ENCODE assay signal across 29 cellular contexts in the genomic region with DNA sequence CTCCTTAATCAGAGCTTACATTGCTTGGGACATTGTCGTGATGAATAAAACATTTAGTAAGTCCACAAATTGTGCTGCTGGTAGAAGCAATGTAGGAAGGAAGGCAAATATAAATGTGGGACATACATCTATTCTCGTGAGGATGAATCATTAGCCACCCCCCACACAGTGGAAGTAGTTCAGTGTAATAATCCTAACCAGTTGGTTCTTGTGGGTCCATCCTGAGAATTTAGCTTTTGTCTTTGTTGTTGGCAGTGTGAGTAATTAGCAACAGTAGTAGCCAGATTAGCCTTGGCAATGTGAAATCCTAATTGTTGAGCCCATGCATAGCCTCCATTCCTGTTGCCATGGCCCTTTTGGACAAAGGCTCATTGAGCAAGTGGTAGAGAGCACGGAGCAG.
DNase-seq lines count a peak whose midpoint lies in the region; ATAC-seq and TF ChIP-seq lines count a peak whose summit lies in the region.
"Had no signal": no experiment of that assay in that cellular context is flagged by ENCODE, and none has a peak within 500 bp of the region (broad histone marks: within the 10 kb centered on the region; RNA-seq: fewer than 3 reads in every experiment).

No MANE protein-coding gene starts in this region.

- intact Hi-C loops in CD4-positive, alpha-beta T cell (cut with DNase I, micrococcal nuclease) = no loop called here

- H3K4me2 ChIP-seq in SK-N-SH = peak overlapping the region; percentile 42; the same call in 1 of the 2 replicates

- H3K36me3 ChIP-seq in SK-N-SH (replicated peaks in 1 of 2; ENCODE audit: control insufficient read depth in 1 of 2, insufficient read depth in 2 of 2, low read length in 1 of 2) = no peaks in the 10 kb centered on the region
- H3K36me3 ChIP-seq: cardiac muscle cell, lower lobe of right lung, MG63, ovary, right atrium auricular region, spleen had no signal

- H3K27me3 Mint-ChIP-seq in CD4-positive, alpha-beta T cell = no peaks in the 10 kb centered on the region
- H3K27me3 Mint-ChIP-seq: CD4-positive, CD25-positive, alpha-beta regulatory T cell had no signal

- H3K9me2 ChIP-seq in SK-N-SH = no peaks in the 10 kb centered on the region

- peak overlapping the region in 1 of 2 experiments; percentile 60; a peak in 3 of 4 replicates for H3K27ac ChIP-seq in SK-N-SH (ENCODE audit: low read depth in 2 of 2, low read length in 1 of 2)
- H3K27ac ChIP-seq in CD4-positive, alpha-beta T cell (ENCODE audit: low read depth, low read length) = no peak overlapping the region
- H3K27ac ChIP-seq: 22Rv1, cardiac muscle cell, coronary artery, lower lobe of right lung, ovary, right atrium auricular region, spleen had no signal

- no peaks in the 10 kb centered on the region for H3K4me1 Mint-ChIP-seq in CD4-positive, alpha-beta T cell (ENCODE audit: low read depth)
- H3K4me1 Mint-ChIP-seq: CD4-positive, CD25-positive, alpha-beta regulatory T cell; nephron progenitor cell had no signal

- no peak for TF ChIP-seq CTCF in SK-N-SH (IDR thresholded peaks at IDR 0.05)
- TF ChIP-seq CTCF in CD4-positive, alpha-beta T cell (IDR thresholded peaks at IDR 0.05) = no peak

- H3K27me3 ChIP-seq in SK-N-SH (ENCODE audit: insufficient read depth) = no peaks in the 10 kb centered on the region
- no peaks in the 10 kb centered on the region for H3K27me3 ChIP-seq in CD4-positive, alpha-beta T cell (ENCODE audit: control insufficient read depth, insufficient read depth, low read length)
- H3K27me3 ChIP-seq: cardiac muscle cell, MG63, ovary, right atrium auricular region, spleen had no signal

- H3K9ac ChIP-seq in SK-N-SH = no peak overlapping the region

- H3K4me1 ChIP-seq in SK-N-SH (ENCODE audit: control insufficient read depth in 1 of 2, insufficient read depth in 2 of 2, low read depth in 1 of 2, low read length in 1 of 2) = peaks cover 0 to 5% of the 10 kb centered on the region in 2 experiments; a peak in 1 of 4 replicates
- H3K4me1 ChIP-seq: lower lobe of right lung, right atrium auricular region, spleen had no signal

- no peaks in the 10 kb centered on the region for H3K9me3 ChIP-seq in SK-N-SH
- no peaks in the 10 kb centered on the region for H3K9me3 ChIP-seq in CD4-positive, alpha-beta T cell (ENCODE audit: control insufficient read depth, low read length)
- H3K9me3 ChIP-seq: lower lobe of right lung, MG63, ovary, right atrium auricular region, spleen had no signal

- H3K79me2 ChIP-seq in SK-N-SH (ENCODE audit: insufficient read depth) = no peaks in the 10 kb centered on the region

- ATAC-seq in SK-N-SH treated with all-trans-retinoic acid at 6 μM for 48 hours = no peak; the same call in 1 of the 3 replicates
- no peak for ATAC-seq in GM21717 (IDR thresholded peaks at IDR 0.05; ENCODE audit: unreplicated experiment)
- ATAC-seq in CD4-positive, alpha-beta T cell (ENCODE audit: poor library complexity) = no peak
- ATAC-seq: K562, lower lobe of right lung had no signal

- 5% methylated on average over 2 of the region's 3 CpGs for WGBS in SK-N-SH (ENCODE audit: low lambda C conversion rate)

- POLR2A ChIA-PET in SK-N-SH (lab: Yijun Ruan, JAX) = no interaction called here
- POLR2A ChIA-PET in CD4-positive, alpha-beta T cell (lab: Charles Lee) = no interaction called here

- no peak overlapping the region for H3K27ac Mint-ChIP-seq in CD4-positive, alpha-beta T cell
- H3K27ac Mint-ChIP-seq: activated T-helper 1 cell treated with anti-CD3 and anti-CD28 coated beads, Interleukin-12 subunit alpha, Interleukin-12 subunit beta, Interleukin-2, Interleukin-4 antibody, amounts not matched to agents 30 ng/mL and 10 ng/mL and 1 ng/mL, durations not matched to agents 14 hours and 24 hours and 36 hours; nephron progenitor cell; T-helper 1 cell treated with Interleukin-12 subunit alpha and Interleukin-12 subunit beta and Interleukin-4 antibody, amounts not matched to agents 30 μg/mL and 1 μg/mL, for 36 hours had no signal

- H2AFZ ChIP-seq in SK-N-SH (ENCODE audit: low read depth) = peak overlapping the region; percentile 50; the same call in 1 of the 2 replicates

- no peak overlapping the region for H3K4me3 Mint-ChIP-seq in CD4-positive, alpha-beta T cell
- H3K4me3 Mint-ChIP-seq: activated T-helper 1 cell treated with anti-CD3 and anti-CD28 coated beads, Interleukin-12 subunit alpha, Interleukin-12 subunit beta, Interleukin-2, Interleukin-4 antibody, amounts not matched to agents 30 ng/mL and 10 ng/mL and 1 ng/mL, durations not matched to agents 14 hours and 24 hours and 36 hours; CD4-positive, CD25-positive, alpha-beta regulatory T cell; nephron progenitor cell; T-helper 1 cell treated with Interleukin-12 subunit alpha and Interleukin-12 subunit beta and Interleukin-4 antibody, amounts not matched to agents 30 μg/mL and 1 μg/mL, for 36 hours had no signal

- TF ChIP-seq RAD21 in SK-N-SH (IDR thresholded peaks at IDR 0.05; ENCODE audit: low read length) = no peak

- peaks cover 10% of the 10 kb centered on the region for H3F3A ChIP-seq in SK-N-SH (replicated peaks; ENCODE audit: insufficient read depth)

- no peak overlapping the region for H3K4me3 ChIP-seq in SK-N-SH (ENCODE audit: low read depth in 2 of 2, low read length in 1 of 2)
- H3K4me3 ChIP-seq: cardiac muscle cell, coronary artery, K562, lower lobe of right lung, MG63, ovary, right atrium auricular region, spleen had no signal

- DNase-seq in SK-N-SH (no peak), astrocyte of the hippocampus (ENCODE audit: low read depth, low spot score) (peak; percentile 34), inferior parietal cortex (ENCODE audit: extremely low spot score) (peak; percentile 9), HuH-7.5 (ENCODE audit: low spot score) (no peak), COLO668 (lab: John Stamatoyannopoulos, UW; ENCODE audit: unreplicated experiment) (no peak)
- DNase-seq in CD4-positive, alpha-beta T cell = no peak
- DNase-seq: activated CD4-positive, alpha-beta T cell treated with anti-CD3 and anti-CD28 coated beads, Interleukin-2, amount 50 U/mL, for 4 hours; activated naive CD4-positive, alpha-beta T cell treated with anti-CD3 and anti-CD28 coated beads, Interleukin-2, amount 50 U/mL, for 16 hours; CD4-positive, CD25-positive, alpha-beta regulatory T cell; glutamatergic neuron; lower lobe of right lung; NCI-H1417; NCI-H2029 treated with DMSO at 0.1 percent for 48 hours; NCI-H345; NCI-H748 treated with DMSO at 0.1 percent for 48 hours; nephron progenitor cell; ovary; spleen; substantia nigra had no signal

- CTCF ChIA-PET in SK-N-SH (lab: Yijun Ruan, JAX) = no interaction called here
- CTCF ChIA-PET in CD4-positive, alpha-beta T cell (lab: Charles Lee) = no interaction called here

- TF ChIP-seq EP300 in SK-N-SH (IDR thresholded peaks at IDR 0.05; ENCODE audit: borderline replicate concordance in 1 of 2, low read depth in 1 of 2, low read length in 1 of 2) = no peak

- no peaks in the 10 kb centered on the region for H3K36me3 Mint-ChIP-seq in CD4-positive, alpha-beta T cell (ENCODE audit: low read depth)
- H3K36me3 Mint-ChIP-seq: CD4-positive, CD25-positive, alpha-beta regulatory T cell had no signal

- no peaks in the 10 kb centered on the region for H3K9me3 Mint-ChIP-seq in CD4-positive, alpha-beta T cell
- H3K9me3 Mint-ChIP-seq: activated T-helper 1 cell treated with anti-CD3 and anti-CD28 coated beads, Interleukin-12 subunit alpha, Interleukin-12 subunit beta, Interleukin-2, Interleukin-4 antibody, amounts not matched to agents 30 ng/mL and 10 ng/mL and 1 ng/mL, durations not matched to agents 14 hours and 24 hours and 36 hours; nephron progenitor cell; T-helper 1 cell treated with Interleukin-12 subunit alpha and Interleukin-12 subunit beta and Interleukin-4 antibody, amounts not matched to agents 30 μg/mL and 1 μg/mL, for 36 hours had no signal

- no peaks in the 10 kb centered on the region for H4K20me1 ChIP-seq in SK-N-SH (ENCODE audit: insufficient read depth)

TF ChIP-seq in SK-N-SH, 30 proteins besides CTCF, POLR2A, EP300 and RAD21 (continues in another document):
- TF ChIP-seq, protein P1, sequence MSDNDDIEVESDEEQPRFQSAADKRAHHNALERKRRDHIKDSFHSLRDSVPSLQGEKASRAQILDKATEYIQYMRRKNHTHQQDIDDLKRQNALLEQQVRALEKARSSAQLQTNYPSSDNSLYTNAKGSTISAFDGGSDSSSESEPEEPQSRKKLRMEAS (IDR thresholded peaks at IDR 0.05; ENCODE audit: low read depth) = no peak
- TF ChIP-seq EZH2phosphoT487 (IDR thresholded peaks at IDR 0.05; ENCODE audit: borderline replicate concordance, low read depth) = no peak
- no peak for TF ChIP-seq TEAD4 (IDR thresholded peaks at IDR 0.05; ENCODE audit: borderline replicate concordance, insufficient read depth)
- TF ChIP-seq, protein P2, sequence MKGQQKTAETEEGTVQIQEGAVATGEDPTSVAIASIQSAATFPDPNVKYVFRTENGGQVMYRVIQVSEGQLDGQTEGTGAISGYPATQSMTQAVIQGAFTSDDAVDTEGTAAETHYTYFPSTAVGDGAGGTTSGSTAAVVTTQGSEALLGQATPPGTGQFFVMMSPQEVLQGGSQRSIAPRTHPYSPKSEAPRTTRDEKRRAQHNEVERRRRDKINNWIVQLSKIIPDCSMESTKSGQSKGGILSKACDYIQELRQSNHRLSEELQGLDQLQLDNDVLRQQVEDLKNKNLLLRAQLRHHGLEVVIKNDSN (IDR thresholded peaks at IDR 0.05; ENCODE audit: borderline replicate concordance, low read depth) = no peak

TF ChIP-seq in SK-N-SH treated with all-trans-retinoic acid at 6 μM for 48 hours, 23 proteins besides CTCF, POLR2A, EP300 and RAD21:
- TF ChIP-seq, protein P3, sequence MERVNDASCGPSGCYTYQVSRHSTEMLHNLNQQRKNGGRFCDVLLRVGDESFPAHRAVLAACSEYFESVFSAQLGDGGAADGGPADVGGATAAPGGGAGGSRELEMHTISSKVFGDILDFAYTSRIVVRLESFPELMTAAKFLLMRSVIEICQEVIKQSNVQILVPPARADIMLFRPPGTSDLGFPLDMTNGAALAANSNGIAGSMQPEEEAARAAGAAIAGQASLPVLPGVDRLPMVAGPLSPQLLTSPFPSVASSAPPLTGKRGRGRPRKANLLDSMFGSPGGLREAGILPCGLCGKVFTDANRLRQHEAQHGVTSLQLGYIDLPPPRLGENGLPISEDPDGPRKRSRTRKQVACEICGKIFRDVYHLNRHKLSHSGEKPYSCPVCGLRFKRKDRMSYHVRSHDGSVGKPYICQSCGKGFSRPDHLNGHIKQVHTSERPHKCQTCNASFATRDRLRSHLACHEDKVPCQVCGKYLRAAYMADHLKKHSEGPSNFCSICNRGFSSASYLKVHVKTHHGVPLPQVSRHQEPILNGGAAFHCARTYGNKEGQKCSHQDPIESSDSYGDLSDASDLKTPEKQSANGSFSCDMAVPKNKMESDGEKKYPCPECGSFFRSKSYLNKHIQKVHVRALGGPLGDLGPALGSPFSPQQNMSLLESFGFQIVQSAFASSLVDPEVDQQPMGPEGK (CRISPR knock-in tag; IDR thresholded peaks at IDR 0.05; ENCODE audit: borderline replicate concordance) = no peak
- TF ChIP-seq ARNTL (CRISPR knock-in tag; IDR thresholded peaks at IDR 0.05; ENCODE audit: borderline replicate concordance, low read depth) = no peak
- no peak for TF ChIP-seq ISL1 (CRISPR knock-in tag; IDR thresholded peaks at IDR 0.05)
- TF ChIP-seq TCF4 (CRISPR knock-in tag; IDR thresholded peaks at IDR 0.05; ENCODE audit: borderline replicate concordance) = no peak
- no peak for TF ChIP-seq ESRRG (CRISPR knock-in tag; IDR thresholded peaks at IDR 0.05)
- TF ChIP-seq ZNF8 (CRISPR knock-in tag; IDR thresholded peaks at IDR 0.05) = no peak
- no peak for TF ChIP-seq ZFP3 (CRISPR knock-in tag; IDR thresholded peaks at IDR 0.05)

Comparison
In these comparisons a context has a peak if more than half of its experiments do, and no peak if none do; other contexts are left out.
1. DNase-seq: peak in astrocyte of the hippocampus (single experiment) and inferior parietal cortex (single experiment); none in SK-N-SH (single experiment), HuH-7.5 (single experiment), CD4-positive, alpha-beta T cell (0 of 10) and COLO668 (single experiment).